ENCODE assay signal across 23 cellular contexts in genomic region chr17:238964-239259, GRCh38. TPM values are rescaled to one million over a fixed set of nuclear protein-coding genes. Genes with fewer than 3 reads are reported as not detected.
DNase-seq lines count a peak whose midpoint lies in the region; ATAC-seq, FAIRE-seq and TF ChIP-seq lines count a peak whose summit lies in the region.
"Had no signal": no experiment of that assay in that cellular context is flagged by ENCODE, and none has a peak within 500 bp of the region (broad histone marks: within the 10 kb centered on the region; RNA-seq: fewer than 3 reads in every experiment).

No MANE protein-coding gene starts in this region.

- H3K36me3 ChIP-seq in HEK293 (ENCODE audit: control insufficient read depth in 2 of 2, insufficient read depth in 1 of 2, low read length in 2 of 2), result no peaks in the 10 kb centered on the region
- H3K36me3 ChIP-seq in H1 (ENCODE audit: control insufficient read depth in 2 of 4, insufficient read depth in 4 of 4, low read length in 3 of 4), result no peaks in the 10 kb centered on the region
- H3K36me3 ChIP-seq in osteoblast (ENCODE audit: insufficient read depth, low read length), result no peaks in the 10 kb centered on the region
- H3K36me3 ChIP-seq: MG63 had no signal

- no peak for TF ChIP-seq RAD21 in H1 (IDR thresholded peaks at IDR 0.05 in 1 of 2, conservative IDR thresholded peaks at IDR 0.05 in 1 of 2; ENCODE audit: low read depth in 2 of 2, low read length in 2 of 2)

- H3K36me3 Mint-ChIP-seq in T-helper 2 cell treated with Interferon-gamma antibody and Interleukin-4, amounts not matched to agents 5 μg/mL and 100 μg/mL, for 36 hours (ENCODE audit: low read depth), result no peaks in the 10 kb centered on the region
- H3K36me3 Mint-ChIP-seq: IgD-negative memory B cell had no signal

- CTCF ChIA-PET in HEK293 (lab: Yijun Ruan, JAX), result no interaction called here
- CTCF ChIA-PET in H1 (lab: Charles Lee; ENCODE audit: partially characterized antibody), result interaction anchor here (0.9 to 2.5 kb wide), 6 partner anchors 14 to 517 kb away, joined by 3 to 7 read pairs (median 4); no protein-coding TSS in a partner anchor

- no peak for TF ChIP-seq POLR2A in H1 (IDR thresholded peaks at IDR 0.05; ENCODE audit: control extremely low read depth in 1 of 2, low read depth in 2 of 2, low read length in 2 of 2)

- no peak overlapping the region for H2BK15ac ChIP-seq in H1 (ENCODE audit: low read length)

- no peak for ATAC-seq in activated CD4-positive, CD25-positive, alpha-beta regulatory T cell treated with anti-CD3 and anti-CD28 coated beads, Interleukin-2, amount 50 U/mL, for 24 hours
- ATAC-seq in HG02870 (IDR thresholded peaks at IDR 0.05; ENCODE audit: unreplicated experiment), result no peak
- no peak for ATAC-seq in GM21529 (IDR thresholded peaks at IDR 0.05; ENCODE audit: unreplicated experiment)

- DNase-seq in activated CD4-positive, CD25-positive, alpha-beta regulatory T cell treated with anti-CD3 and anti-CD28 coated beads, Interleukin-2, amount 50 U/mL, for 72 hours, result peak; percentile 13
- DNase-seq in H1 (ENCODE audit: low read depth in 1 of 2, low spot score in 2 of 2) (no peak), osteoblast (ENCODE audit: insufficient read length, low spot score, missing footprints) (peak; percentile 48)
- DNase-seq in T-helper 2 cell treated with Interferon-gamma antibody and Interleukin-4, amounts not matched to agents 5 μg/mL and 100 μg/mL, for 36 hours (ENCODE audit: low spot score), result no peak
- DNase-seq: 8988T; CD4-positive, alpha-beta T cell; H9; Kasumi-1; MG63; NCI-H1048; NCI-H1436 treated with DMSO at 0.1 percent for 48 hours; NCI-H2081 treated with DMSO at 0.1 percent for 48 hours; NK-92 treated with Interleukin-12 subunit alpha and Interleukin-12 subunit beta, amount 100 ng/mL, for 24 hours; RPMI8226 had no signal

- H3K79me2 ChIP-seq in H1 (ENCODE audit: control insufficient read depth in 1 of 2, insufficient read depth in 2 of 2, low read length in 2 of 2) (no peaks in the 10 kb centered on the region), osteoblast (ENCODE audit: insufficient read depth, low read length) (no peaks in the 10 kb centered on the region)

- POLR2A ChIA-PET in HEK293 (lab: Yijun Ruan, JAX), result no interaction called here
- POLR2A ChIA-PET in H1 (lab: Charles Lee; ENCODE audit: partially characterized antibody), result no interaction called here

- no peak overlapping the region for H4K5ac ChIP-seq in H1 (ENCODE audit: insufficient read length, low read depth, low read length)

- H2AK5ac ChIP-seq in H1 (ENCODE audit: low read depth, low read length), result peak overlapping the region; percentile 40; the same call in 1 of the 2 replicates

- no peak overlapping the region for H2BK120ac ChIP-seq in H1 (replicated peaks; ENCODE audit: low read depth, low read length)

- H3K27ac ChIP-seq in HEK293 (ENCODE audit: extremely low read depth, low read depth, low read length), result no peak overlapping the region
- H3K27ac ChIP-seq in H1 (ENCODE audit: low read depth, low read length), result no peak overlapping the region
- no peak overlapping the region for H3K27ac ChIP-seq in osteoblast (ENCODE audit: low read depth, low read length)

- no peak overlapping the region for H3K9ac ChIP-seq in H1 (replicated peaks in 1 of 4; ENCODE audit: extremely low read depth in 1 of 4, low read depth in 3 of 4, low read length in 3 of 4)

- H3K9me3 ChIP-seq in HEK293 (ENCODE audit: control insufficient read depth, insufficient read depth, low read depth, low read length) (no peaks in the 10 kb centered on the region), H1 (ENCODE audit: insufficient read depth in 2 of 2, low read depth in 1 of 2, low read length in 1 of 2) (no peaks in the 10 kb centered on the region), osteoblast (ENCODE audit: low read depth, low read length) (no peaks in the 10 kb centered on the region)
- H3K9me3 ChIP-seq: Caco-2, MG63 had no signal

- peaks cover 9% of the 10 kb centered on the region for H3K27me3 Mint-ChIP-seq in T-helper 2 cell treated with Interferon-gamma antibody and Interleukin-4, amounts not matched to agents 5 μg/mL and 100 μg/mL, for 36 hours (ENCODE audit: low read depth)
- H3K27me3 Mint-ChIP-seq: CD4-positive, alpha-beta T cell had no signal

- no peak overlapping the region; the same call in 1 of the 2 replicates for H2BK12ac ChIP-seq in H1 (ENCODE audit: low read depth, low read length)

- no peaks in the 10 kb centered on the region for H4K20me1 ChIP-seq in H1 (replicated peaks in 1 of 2; ENCODE audit: control insufficient read depth in 1 of 2, insufficient read depth in 2 of 2, low read length in 2 of 2)
- no peaks in the 10 kb centered on the region for H4K20me1 ChIP-seq in osteoblast (ENCODE audit: insufficient read depth, low read length)

- TF ChIP-seq CTCF in HEK293 (tag by site-specific recombination; IDR thresholded peaks at IDR 0.05) (no peak), H1 (IDR thresholded peaks at IDR 0.05; ENCODE audit: control extremely low read depth in 1 of 3, insufficient read depth in 1 of 3, low read depth in 1 of 3, low read length in 3 of 3) (no peak), osteoblast (IDR thresholded peaks at IDR 0.05; ENCODE audit: extremely low read depth, low read depth, low read length) (no peak)

- H3K4me2 ChIP-seq in H1 (ENCODE audit: insufficient read depth in 1 of 2, low read depth in 2 of 2, low read length in 2 of 2) (no peak overlapping the region), osteoblast (ENCODE audit: insufficient read depth, low read length) (no peak overlapping the region)

- no peaks in the 10 kb centered on the region for H3K4me1 Mint-ChIP-seq in T-helper 2 cell treated with Interferon-gamma antibody and Interleukin-4, amounts not matched to agents 5 μg/mL and 100 μg/mL, for 36 hours (ENCODE audit: low read depth)

- no peak overlapping the region for H3K23ac ChIP-seq in H1 (ENCODE audit: insufficient read length)

- no peaks in the 10 kb centered on the region for H3K27me3 ChIP-seq in H1 (replicated peaks in 1 of 4; ENCODE audit: control insufficient read depth in 3 of 4, extremely low read depth in 1 of 4, insufficient read depth in 3 of 4, low read length in 3 of 4)
- H3K27me3 ChIP-seq in osteoblast (ENCODE audit: insufficient read depth, low read length), result no peaks in the 10 kb centered on the region
- H3K27me3 ChIP-seq: MG63 had no signal

- H4K8ac ChIP-seq in H1 (ENCODE audit: extremely low read depth, insufficient read depth, low read length), result no peak overlapping the region

- H3K18ac ChIP-seq in H1 (ENCODE audit: extremely low read depth, low read length), result no peak overlapping the region

- no peak for FAIRE-seq in H1 (lab: Jason Lieb, UNC)
- FAIRE-seq: G401.6, HTR-8/SVneo had no signal

- no peaks in the 10 kb centered on the region for H3K4me1 ChIP-seq in HEK293 (ENCODE audit: control insufficient read depth, insufficient read depth, low read length)
- H3K4me1 ChIP-seq in H1 (replicated peaks in 1 of 4; ENCODE audit: control insufficient read depth in 3 of 4, insufficient read depth in 4 of 4, low read length in 3 of 4), result peaks cover 0 to 21% (median 10%) of the 10 kb centered on the region in 4 experiments; a peak in 5 of 7 replicates
- no peaks in the 10 kb centered on the region for H3K4me1 ChIP-seq in osteoblast (ENCODE audit: insufficient read depth, low read length)
- H3K4me1 ChIP-seq: Caco-2 had no signal

- no peaks in the 10 kb centered on the region for H3K79me1 ChIP-seq in H1 (ENCODE audit: low read depth, low read length)

- no peak overlapping the region for H2BK20ac ChIP-seq in H1 (ENCODE audit: low read length)

- H4K91ac ChIP-seq in H1 (replicated peaks; ENCODE audit: insufficient read length, low read length), result no peak overlapping the region

- WGBS in H1 (ENCODE audit: extremely low coverage in 1 of 2, insufficient coverage in 1 of 2, insufficient read length in 1 of 2, insufficient replicate concordance in 2 of 2, low coverage in 1 of 2, low lambda C conversion rate in 2 of 2, missing lambda C conversion rate in 1 of 2), 2 experiments, result 67% methylated on average over 4 of the region's 4 CpGs; no CpG with 5 or more reads in 1 of the 2 experiments

- H2AFZ ChIP-seq in H1 (ENCODE audit: low read length) (no peak overlapping the region), osteoblast (ENCODE audit: low read length) (no peak overlapping the region)

- no peaks in the 10 kb centered on the region for H3K9me3 Mint-ChIP-seq in T-helper 2 cell treated with Interferon-gamma antibody and Interleukin-4, amounts not matched to agents 5 μg/mL and 100 μg/mL, for 36 hours
- H3K9me3 Mint-ChIP-seq: CD4-positive, alpha-beta T cell; IgD-negative memory B cell had no signal

- TF ChIP-seq EP300 in H1 (IDR thresholded peaks at IDR 0.05; ENCODE audit: borderline replicate concordance in 1 of 2, low read depth in 2 of 2, low read length in 2 of 2), result no peak

- no peak overlapping the region for H3K14ac ChIP-seq in H1 (ENCODE audit: insufficient read length)

- no peaks in the 10 kb centered on the region for H3K23me2 ChIP-seq in H1 (ENCODE audit: low read depth, low read length)

- H3K56ac ChIP-seq in H1 (replicated peaks; ENCODE audit: insufficient read length, low read depth, low read length), result no peak overlapping the region

- H3K4ac ChIP-seq in H1 (replicated peaks; ENCODE audit: insufficient read length, low read depth, low read length), result no peak overlapping the region

- no peak overlapping the region for H3K4me3 Mint-ChIP-seq in T-helper 2 cell treated with Interferon-gamma antibody and Interleukin-4, amounts not matched to agents 5 μg/mL and 100 μg/mL, for 36 hours
- H3K4me3 Mint-ChIP-seq: CD4-positive, alpha-beta T cell; H9 had no signal

- H3K4me3 ChIP-seq in HEK293 (ENCODE audit: low read depth, low read length), result no peak overlapping the region
- H3K4me3 ChIP-seq in H1 (ENCODE audit: extremely low read depth in 1 of 4, insufficient read depth in 2 of 4, low read depth in 3 of 4, low read length in 4 of 4), result no peak overlapping the region
- H3K4me3 ChIP-seq in osteoblast (ENCODE audit: insufficient read depth, low read length), result no peak overlapping the region
- H3K4me3 ChIP-seq: MG63 had no signal

- no peak overlapping the region for H2BK5ac ChIP-seq in H1 (ENCODE audit: low read depth, low read length)

- H3K27ac Mint-ChIP-seq in T-helper 2 cell treated with Interferon-gamma antibody and Interleukin-4, amounts not matched to agents 5 μg/mL and 100 μg/mL, for 36 hours, result no peak overlapping the region
- H3K27ac Mint-ChIP-seq: CD4-positive, alpha-beta T cell had no signal

TF ChIP-seq in HEK293, 187 proteins besides CTCF, POLR2A, EP300 and RAD21 (continues in another document):
- no peak for TF ChIP-seq ZNF626 (tag by site-specific recombination; IDR thresholded peaks at IDR 0.05)

RNA-seq across cellular contexts. Expression of gene DOC2B, which starts 57.5 kb away (rescaled TPM):
- total RNA-seq in H1 (2021; fragmentation: NEBNext Ultra II Directional; extraction: Animal tissue kit (Norgen Biotek cat#: 25700)), result 3.3 and 4.0 TPM in 2 replicates
- 1.3 and 1.8 TPM in 2 replicates for polyA plus RNA-seq in H1 (2011; rRNA removed)
- polyA plus RNA-seq in H1 (2011; cell fraction: cytosol; rRNA removed), result 2.2 TPM
- polyA plus RNA-seq in H1 (2011; cell fraction: nucleus; rRNA removed), result 2.5 TPM
- 1.0 to 1.7 TPM (median 1.5 TPM) in 4 replicates for polyA plus RNA-seq in H1 (2012, experiment 1 of 2)
- 1.3 TPM for polyA plus RNA-seq in H1 (2012, experiment 2 of 2)
- polyA plus RNA-seq in H1 (2013, experiment 1 of 2), result 1.3 TPM
- polyA plus RNA-seq in H1 (2013, experiment 2 of 2), result 1.1 TPM
- 1.9 and 3.6 TPM in 2 replicates for polyA minus RNA-seq in H1 (2011; rRNA and poly(A)+ RNA removed)
- 2.5 TPM for polyA minus RNA-seq in H1 (2011; cell fraction: cytosol; rRNA and poly(A)+ RNA removed)
- polyA minus RNA-seq in H1 (2011; cell fraction: nucleus; rRNA and poly(A)+ RNA removed), result 3.1 TPM
- total RNA-seq in osteoblast, result not detected in 2 replicates
- total RNA-seq: Caco-2 had no signal
- polyA plus RNA-seq: AG04450, IgD-negative memory B cell had no signal

Comparison
In these comparisons a context has a peak if more than half of its experiments do, and no peak if none do; other contexts are left out.
1. DNase-seq: peak in activated CD4-positive, CD25-positive, alpha-beta regulatory T cell treated with anti-CD3 and anti-CD28 coated beads, Interleukin-2, amount 50 U/mL, for 72 hours (single experiment) and osteoblast (single experiment); none in H1 (0 of 2) and T-helper 2 cell treated with Interferon-gamma antibody and Interleukin-4, amounts not matched to agents 5 μg/mL and 100 μg/mL, for 36 hours (single experiment).